ENCODE assay signal across 1 cellular context in the genomic region with DNA sequence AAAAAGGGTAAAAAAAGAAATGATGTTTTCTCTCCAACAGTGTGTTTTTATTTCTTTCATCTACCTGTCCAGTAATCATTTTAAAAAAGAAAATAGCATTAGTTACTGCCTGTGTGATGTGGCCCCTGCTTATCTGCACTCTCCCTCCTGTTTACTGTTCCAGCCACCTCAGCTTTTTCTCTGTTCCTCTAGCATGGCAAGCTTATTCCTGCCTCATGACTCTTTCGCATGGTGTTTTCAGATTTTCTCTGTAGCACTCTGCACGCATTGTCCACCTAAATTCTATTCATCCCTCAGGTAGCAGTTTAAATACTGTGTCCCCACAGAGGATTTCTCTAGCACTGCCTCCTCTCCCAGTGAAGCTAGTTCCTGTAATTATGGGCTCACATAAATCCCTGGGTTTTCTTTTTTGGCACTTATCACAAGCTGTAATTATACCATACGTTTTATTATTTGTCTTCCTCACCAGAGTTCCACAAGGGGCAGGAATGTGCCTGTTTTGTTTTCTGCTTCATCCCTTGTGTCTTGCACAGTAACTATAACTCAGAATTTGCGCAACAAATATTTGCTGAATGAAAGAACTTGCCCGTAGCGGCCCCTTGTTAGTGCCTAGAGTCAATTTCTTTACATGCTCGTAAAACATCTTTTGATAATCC.
TF ChIP-seq lines count a peak whose summit lies in the region.

No MANE protein-coding gene starts in this region.

TF ChIP-seq in GM23338, 12 proteins besides CTCF, POLR2A, EP300 and RAD21 (continued from another document):
- TF ChIP-seq, protein P1, sequence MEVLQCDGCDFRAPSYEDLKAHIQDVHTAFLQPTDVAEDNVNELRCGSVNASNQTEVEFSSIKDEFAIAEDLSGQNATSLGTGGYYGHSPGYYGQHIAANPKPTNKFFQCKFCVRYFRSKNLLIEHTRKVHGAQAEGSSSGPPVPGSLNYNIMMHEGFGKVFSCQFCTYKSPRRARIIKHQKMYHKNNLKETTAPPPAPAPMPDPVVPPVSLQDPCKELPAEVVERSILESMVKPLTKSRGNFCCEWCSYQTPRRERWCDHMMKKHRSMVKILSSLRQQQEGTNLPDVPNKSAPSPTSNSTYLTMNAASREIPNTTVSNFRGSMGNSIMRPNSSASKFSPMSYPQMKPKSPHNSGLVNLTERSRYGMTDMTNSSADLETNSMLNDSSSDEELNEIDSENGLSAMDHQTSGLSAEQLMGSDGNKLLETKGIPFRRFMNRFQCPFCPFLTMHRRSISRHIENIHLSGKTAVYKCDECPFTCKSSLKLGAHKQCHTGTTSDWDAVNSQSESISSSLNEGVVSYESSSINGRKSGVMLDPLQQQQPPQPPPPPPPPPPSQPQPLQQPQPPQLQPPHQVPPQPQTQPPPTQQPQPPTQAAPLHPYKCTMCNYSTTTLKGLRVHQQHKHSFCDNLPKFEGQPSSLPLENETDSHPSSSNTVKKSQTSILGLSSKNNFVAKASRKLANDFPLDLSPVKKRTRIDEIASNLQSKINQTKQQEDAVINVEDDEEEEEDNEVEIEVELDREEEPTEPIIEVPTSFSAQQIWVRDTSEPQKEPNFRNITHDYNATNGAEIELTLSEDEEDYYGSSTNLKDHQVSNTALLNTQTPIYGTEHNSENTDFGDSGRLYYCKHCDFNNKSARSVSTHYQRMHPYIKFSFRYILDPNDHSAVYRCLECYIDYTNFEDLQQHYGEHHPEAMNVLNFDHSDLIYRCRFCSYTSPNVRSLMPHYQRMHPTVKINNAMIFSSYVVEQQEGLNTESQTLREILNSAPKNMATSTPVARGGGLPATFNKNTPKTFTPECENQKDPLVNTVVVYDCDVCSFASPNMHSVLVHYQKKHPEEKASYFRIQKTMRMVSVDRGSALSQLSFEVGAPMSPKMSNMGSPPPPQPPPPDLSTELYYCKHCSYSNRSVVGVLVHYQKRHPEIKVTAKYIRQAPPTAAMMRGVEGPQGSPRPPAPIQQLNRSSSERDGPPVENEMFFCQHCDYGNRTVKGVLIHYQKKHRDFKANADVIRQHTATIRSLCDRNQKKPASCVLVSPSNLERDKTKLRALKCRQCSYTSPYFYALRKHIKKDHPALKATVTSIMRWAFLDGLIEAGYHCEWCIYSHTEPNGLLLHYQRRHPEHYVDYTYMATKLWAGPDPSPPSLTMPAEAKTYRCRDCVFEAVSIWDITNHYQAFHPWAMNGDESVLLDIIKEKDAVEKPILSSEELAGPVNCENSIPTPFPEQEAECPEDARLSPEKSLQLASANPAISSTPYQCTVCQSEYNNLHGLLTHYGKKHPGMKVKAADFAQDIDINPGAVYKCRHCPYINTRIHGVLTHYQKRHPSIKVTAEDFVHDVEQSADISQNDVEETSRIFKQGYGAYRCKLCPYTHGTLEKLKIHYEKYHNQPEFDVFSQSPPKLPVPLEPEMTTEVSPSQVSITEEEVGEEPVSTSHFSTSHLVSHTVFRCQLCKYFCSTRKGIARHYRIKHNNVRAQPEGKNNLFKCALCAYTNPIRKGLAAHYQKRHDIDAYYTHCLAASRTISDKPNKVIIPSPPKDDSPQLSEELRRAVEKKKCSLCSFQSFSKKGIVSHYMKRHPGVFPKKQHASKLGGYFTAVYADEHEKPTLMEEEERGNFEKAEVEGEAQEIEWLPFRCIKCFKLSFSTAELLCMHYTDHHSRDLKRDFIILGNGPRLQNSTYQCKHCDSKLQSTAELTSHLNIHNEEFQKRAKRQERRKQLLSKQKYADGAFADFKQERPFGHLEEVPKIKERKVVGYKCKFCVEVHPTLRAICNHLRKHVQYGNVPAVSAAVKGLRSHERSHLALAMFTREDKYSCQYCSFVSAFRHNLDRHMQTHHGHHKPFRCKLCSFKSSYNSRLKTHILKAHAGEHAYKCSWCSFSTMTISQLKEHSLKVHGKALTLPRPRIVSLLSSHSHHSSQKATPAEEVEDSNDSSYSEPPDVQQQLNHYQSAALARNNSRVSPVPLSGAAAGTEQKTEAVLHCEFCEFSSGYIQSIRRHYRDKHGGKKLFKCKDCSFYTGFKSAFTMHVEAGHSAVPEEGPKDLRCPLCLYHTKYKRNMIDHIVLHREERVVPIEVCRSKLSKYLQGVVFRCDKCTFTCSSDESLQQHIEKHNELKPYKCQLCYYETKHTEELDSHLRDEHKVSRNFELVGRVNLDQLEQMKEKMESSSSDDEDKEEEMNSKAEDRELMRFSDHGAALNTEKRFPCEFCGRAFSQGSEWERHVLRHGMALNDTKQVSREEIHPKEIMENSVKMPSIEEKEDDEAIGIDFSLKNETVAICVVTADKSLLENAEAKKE (CRISPR knock-in tag; IDR thresholded peaks at IDR 0.05) = no peak
- TF ChIP-seq JUNB (IDR thresholded peaks at IDR 0.05; ENCODE audit: unreplicated experiment) = no peak
- no peak for TF ChIP-seq STAT1 (IDR thresholded peaks at IDR 0.05; ENCODE audit: unreplicated experiment)
- TF ChIP-seq POLR2AphosphoS5 (IDR thresholded peaks at IDR 0.05; ENCODE audit: low read depth) = no peak
- TF ChIP-seq EZH2phosphoT487 (IDR thresholded peaks at IDR 0.05; ENCODE audit: unreplicated experiment) = no peak
- no peak for TF ChIP-seq ZNF331 (CRISPR knock-in tag; IDR thresholded peaks at IDR 0.05; ENCODE audit: low read depth)
- no peak for TF ChIP-seq REST (IDR thresholded peaks at IDR 0.05; ENCODE audit: unreplicated experiment)
